Comparison of ENCODE assay signal across 8 cellular contexts in the genomic region with DNA sequence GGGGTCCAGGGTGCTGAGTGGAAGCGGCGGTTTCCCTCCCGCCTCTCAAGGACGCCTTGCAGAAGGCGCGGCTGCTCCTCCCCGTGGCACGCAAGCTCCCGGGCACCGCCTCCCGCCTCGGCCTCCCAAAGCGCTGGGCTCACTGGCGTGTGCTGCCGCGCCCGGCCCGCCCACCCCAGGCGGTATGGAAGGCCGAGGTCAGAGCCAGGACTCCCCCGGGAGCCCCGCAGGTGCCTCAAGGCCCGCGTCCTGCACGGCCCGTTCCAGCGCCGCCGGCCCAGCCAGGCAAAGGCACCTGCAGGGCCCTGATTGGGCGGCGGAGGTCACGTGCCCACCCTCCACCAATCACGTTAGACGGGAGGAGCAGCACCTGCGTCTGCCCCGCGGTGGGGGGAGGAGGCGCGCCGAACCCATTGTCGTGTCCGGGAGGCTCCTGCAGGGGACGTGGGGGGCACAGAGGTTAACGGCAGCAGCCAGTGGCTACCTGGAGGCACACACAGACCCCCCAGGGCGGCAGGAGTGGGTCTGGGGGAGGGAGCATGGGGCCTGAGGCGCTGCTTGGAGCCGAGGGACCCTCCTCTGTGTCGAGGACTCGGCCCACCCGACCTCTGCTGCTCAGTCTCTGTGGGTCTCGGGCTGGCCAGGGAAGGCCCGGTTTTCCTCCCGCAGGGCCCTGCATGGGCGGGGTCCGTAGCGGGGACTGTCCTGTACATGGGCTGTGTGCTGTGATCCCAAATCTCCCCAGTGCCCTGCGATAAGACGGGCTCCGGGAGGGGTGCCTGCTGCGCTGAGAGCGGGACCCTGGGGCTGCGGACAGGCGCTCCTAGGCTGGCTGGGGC. TPM values are rescaled to one million over a fixed set of nuclear protein-coding genes. Genes with fewer than 3 reads are reported as not detected.
DNase-seq lines count a peak whose midpoint lies in the region; FAIRE-seq and TF ChIP-seq lines count a peak whose summit lies in the region.

No MANE protein-coding gene starts in this region.

- peak; percentile 79 for FAIRE-seq in H54 (lab: Jason Lieb, UNC)
- no peak for FAIRE-seq in frontal cortex (lab: Jason Lieb, UNC)

- no peaks in the 10 kb centered on the region for H3K79me1 ChIP-seq in neuronal stem cell (ENCODE audit: low read depth, low read length)

- peak overlapping the region; percentile 71 for H3K14ac ChIP-seq in neuronal stem cell (ENCODE audit: low read length)

- H4K8ac ChIP-seq in neuronal stem cell (ENCODE audit: low read depth, low read length) = peak overlapping the region; percentile 99

- H2AFZ ChIP-seq in neuronal stem cell (ENCODE audit: low read length) = peak overlapping the region; percentile 88

- H3K36me3 ChIP-seq in ES-I3 (ENCODE audit: insufficient read depth, low read length) = no peaks in the 10 kb centered on the region
- no peaks in the 10 kb centered on the region for H3K36me3 ChIP-seq in neuronal stem cell (replicated peaks in 1 of 2; ENCODE audit: control insufficient read depth in 2 of 2, insufficient read depth in 2 of 2, low read length in 2 of 2)
- H3K36me3 ChIP-seq in subcutaneous abdominal adipose tissue (ENCODE audit: control insufficient read depth in 5 of 5, insufficient read depth in 5 of 5, low read length in 5 of 5) = no peaks in the 10 kb centered on the region

- H2BK5ac ChIP-seq in neuronal stem cell (ENCODE audit: low read length) = peak overlapping the region; percentile 91

- H2BK120ac ChIP-seq in neuronal stem cell (ENCODE audit: low read depth, low read length) = peak overlapping the region; percentile 91

- peak overlapping the region; percentile 90 for H2BK15ac ChIP-seq in neuronal stem cell (ENCODE audit: low read length)

- peak overlapping the region; percentile 41 for H2BK12ac ChIP-seq in neuronal stem cell (ENCODE audit: low read length)

- peak overlapping the region; percentile 84 for H3K4me2 ChIP-seq in neuronal stem cell (ENCODE audit: insufficient read depth, low read length, poor library complexity, severe bottlenecking)

- DNase-seq in H54 (ENCODE audit: insufficient read length, low spot score) (peak; percentile 100), LoVo (ENCODE audit: low spot score) (peak; percentile 94), frontal cortex (ENCODE audit: low spot score in 2 of 2) (peak; percentile 99), neuronal stem cell (ENCODE audit: low spot score) (peak; percentile 91)
- peak; percentile 97 for DNase-seq in activated gamma-delta T cell treated with anti-CD3 and anti-CD28 coated beads, Interleukin-2, amount 50 U/mL, for 16 hours (ENCODE audit: low read depth)

- no CpG with 5 or more reads among the region's 63 CpGs for WGBS in neuronal stem cell (ENCODE audit: extremely low coverage in 2 of 2, insufficient read length in 2 of 2, insufficient replicate concordance in 1 of 2), 2 donors

- H4K91ac ChIP-seq in neuronal stem cell (ENCODE audit: low read depth, low read length, poor library complexity) = peak overlapping the region; percentile 5

- H3K9me3 ChIP-seq in ES-I3 (ENCODE audit: control insufficient read depth, insufficient read depth, low read length) (no peaks in the 10 kb centered on the region), neuronal stem cell (replicated peaks in 1 of 2; ENCODE audit: control insufficient read depth in 2 of 2, insufficient read depth in 1 of 2, low read depth in 1 of 2, low read length in 2 of 2) (no peaks in the 10 kb centered on the region), subcutaneous abdominal adipose tissue (ENCODE audit: control insufficient read depth in 5 of 5, low read length in 5 of 5) (no peaks in the 10 kb centered on the region)

- peak overlapping the region; percentile 84 for H3K4ac ChIP-seq in neuronal stem cell (ENCODE audit: low read length)

- H3K27ac ChIP-seq in neuronal stem cell (replicated peaks; ENCODE audit: low read length) = peak overlapping the region; percentile 24
- peak overlapping the region; percentile 30 for H3K27ac ChIP-seq in subcutaneous abdominal adipose tissue (ENCODE audit: low read depth, low read length)

- peaks cover 2% of the 10 kb centered on the region; the same call in 1 of the 2 replicates for H3K4me1 ChIP-seq in ES-I3 (ENCODE audit: insufficient read depth, low read length)
- H3K4me1 ChIP-seq in neuronal stem cell (ENCODE audit: control insufficient read depth in 2 of 2, insufficient read depth in 1 of 2, low read depth in 1 of 2, low read length in 2 of 2) = peaks cover 11 to 16% of the 10 kb centered on the region in 2 donors
- peaks cover 0 to 34% (median 16%) of the 10 kb centered on the region in 5 donors for H3K4me1 ChIP-seq in subcutaneous abdominal adipose tissue (ENCODE audit: control insufficient read depth in 5 of 5, insufficient read depth in 5 of 5, low read length in 5 of 5)

- H3K4me3 ChIP-seq in neuronal stem cell (ENCODE audit: low read length in 2 of 2) (peak overlapping the region; percentile 58 to 87), subcutaneous abdominal adipose tissue (ENCODE audit: low read depth in 1 of 5, low read length in 5 of 5) (peak overlapping the region in 4 of 5 donors; percentile 67 to 81 (median 73))

- H3K27me3 ChIP-seq in neuronal stem cell (ENCODE audit: control insufficient read depth in 3 of 3, insufficient read depth in 3 of 3, low read depth in 1 of 3, low read length in 3 of 3) (peaks cover 0 to 13% (median 0%) of the 10 kb centered on the region in 3 experiments), subcutaneous abdominal adipose tissue (ENCODE audit: control insufficient read depth in 5 of 5, insufficient read depth in 4 of 5, low read length in 5 of 5) (peaks cover 0 to 4% (median 0%) of the 10 kb centered on the region in 5 donors)

- peak overlapping the region; percentile 98 for H3K18ac ChIP-seq in neuronal stem cell (ENCODE audit: low read length)

- H2AK5ac ChIP-seq in neuronal stem cell (ENCODE audit: low read depth, low read length) = peak overlapping the region; percentile 99

- H3K23ac ChIP-seq in neuronal stem cell (ENCODE audit: low read depth, low read length, poor library complexity) = peak overlapping the region; percentile 66

- TF ChIP-seq POLR2A in H54 (IDR thresholded peaks at IDR 0.05; ENCODE audit: low read depth, low read length) (peak; percentile 56; the same call in 1 of the 2 replicates), Raji (IDR thresholded peaks at IDR 0.05; ENCODE audit: insufficient read depth, low read depth, low read length) (peak; percentile 86)

- H3K9ac ChIP-seq in ES-I3 (ENCODE audit: low read depth, low read length) (peak overlapping the region; percentile 56), neuronal stem cell (ENCODE audit: low read depth, low read length, poor library complexity) (peak overlapping the region; percentile 91), subcutaneous abdominal adipose tissue (ENCODE audit: low read length in 5 of 5) (peak overlapping the region in 4 of 5 donors; percentile 76 to 93 (median 82))

RNA-seq across cellular contexts. Expression of a gene that starts 2.0 kb away (rescaled TPM):
- total RNA-seq in frontal cortex = not detected
- polyA plus RNA-seq in neuronal stem cell (2013, experiment 1 of 2) = 0.07 TPM
- 0.12 TPM for polyA plus RNA-seq in neuronal stem cell (2013, experiment 2 of 2)

RNA-seq across cellular contexts. Expression of a gene that starts 5.0 kb away (rescaled TPM):
- total RNA-seq in frontal cortex = not detected
- 0.31 TPM for polyA plus RNA-seq in neuronal stem cell (2013, experiment 1 of 2)
- polyA plus RNA-seq in neuronal stem cell (2013, experiment 2 of 2) = 0.22 TPM

RNA-seq across cellular contexts. Expression of a gene that starts 5.5 kb away (rescaled TPM):
- total RNA-seq in frontal cortex = 62.4 TPM
- polyA plus RNA-seq in neuronal stem cell (2013, experiment 1 of 2) = 33.3 TPM
- polyA plus RNA-seq in neuronal stem cell (2013, experiment 2 of 2) = 31.2 TPM

RNA-seq across cellular contexts. Expression of a gene that starts 27.3 kb away (rescaled TPM):
- total RNA-seq in frontal cortex = 61.1 TPM
- 0.33 TPM for polyA plus RNA-seq in neuronal stem cell (2013, experiment 1 of 2)
- 0.42 TPM for polyA plus RNA-seq in neuronal stem cell (2013, experiment 2 of 2)

RNA-seq across cellular contexts. Expression of a gene that starts 32.8 kb away (rescaled TPM):
- 0.82 TPM for total RNA-seq in frontal cortex
- polyA plus RNA-seq in neuronal stem cell (2013, experiment 1 of 2) = 0.07 TPM
- polyA plus RNA-seq in neuronal stem cell (2013, experiment 2 of 2) = 0.07 TPM

Comparison
In these comparisons a context has a peak if more than half of its experiments do, and no peak if none do; other contexts are left out.
1. Peak in every context shown above with its lines: DNase-seq, H3K4me3 ChIP-seq and H3K27ac ChIP-seq.